Comparison of ENCODE assay signal across 9 cellular contexts in the genomic region with DNA sequence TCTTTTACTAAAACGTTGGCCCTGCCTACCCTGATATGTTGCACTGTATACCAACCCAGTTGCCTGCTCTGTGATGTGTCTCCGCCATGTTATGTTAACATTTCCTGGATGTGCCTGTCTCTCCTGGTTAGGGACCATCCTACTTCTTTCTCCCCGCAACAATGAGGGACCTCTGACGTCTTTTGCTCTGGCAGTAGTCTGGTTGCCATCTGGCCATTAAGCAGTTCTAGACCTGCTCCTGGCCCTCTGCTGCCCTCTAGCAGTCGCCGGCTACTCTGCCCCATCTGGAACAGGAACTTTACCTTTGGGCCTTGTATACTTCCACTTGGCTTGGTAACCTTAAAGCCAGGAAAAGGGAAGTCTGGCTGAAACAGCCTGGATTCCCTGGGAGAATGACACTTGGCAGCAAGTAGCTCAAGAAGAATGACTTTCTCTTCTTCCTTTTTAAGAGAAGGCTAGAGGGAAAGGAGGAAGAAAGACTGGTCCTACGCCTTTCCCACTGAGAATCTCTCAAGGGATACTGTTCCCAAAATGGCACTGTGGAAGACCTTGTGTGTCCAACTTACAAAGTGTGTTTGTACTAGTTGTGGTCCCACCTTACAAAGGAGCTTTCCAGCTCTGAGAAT.
A peak's percentile ranks its signal among the peaks of the same experiment; 100 is the strongest.
DNase-seq lines count a peak whose midpoint lies in the region; ATAC-seq and TF ChIP-seq lines count a peak whose summit lies in the region.
"Had no signal": no experiment of that assay in that cellular context is flagged by ENCODE, and none has a peak within 500 bp of the region (broad histone marks: within the 10 kb centered on the region; RNA-seq: fewer than 3 reads in every experiment).

No MANE protein-coding gene starts in this region.

- H3K27ac Mint-ChIP-seq in WTC11 = peak overlapping the region; percentile 76; the same call in 1 of the 2 replicates

- no peak overlapping the region for H3K4me3 Mint-ChIP-seq in WTC11

- H3K36me3 ChIP-seq in DOHH2 (ENCODE audit: control insufficient read depth, low read length) = no peaks in the 10 kb centered on the region
- H3K36me3 ChIP-seq in esophagus squamous epithelium = no peaks in the 10 kb centered on the region
- H3K36me3 ChIP-seq in trophoblast cell (ENCODE audit: control insufficient read depth in 1 of 2, insufficient read depth in 2 of 2, low read length in 2 of 2) = no peaks in the 10 kb centered on the region

- no peak overlapping the region for H3K23ac ChIP-seq in trophoblast cell (ENCODE audit: low read length)

- H3K36me3 Mint-ChIP-seq in WTC11 = peaks cover 4% of the 10 kb centered on the region; the same call in 1 of the 2 replicates
- H3K36me3 Mint-ChIP-seq: naive B cell had no signal

- H3K4me1 Mint-ChIP-seq in WTC11 = peaks cover 53% of the 10 kb centered on the region

- H3K4ac ChIP-seq in trophoblast cell (ENCODE audit: low read depth, low read length) = no peak overlapping the region

- no peak overlapping the region for H3K18ac ChIP-seq in trophoblast cell (ENCODE audit: low read length)

- H3K4me3 ChIP-seq in DOHH2 (ENCODE audit: low read length) = no peak overlapping the region
- no peak overlapping the region for H3K4me3 ChIP-seq in esophagus squamous epithelium
- no peak overlapping the region for H3K4me3 ChIP-seq in trophoblast cell (ENCODE audit: low read depth, low read length)

- TF ChIP-seq POLR2A in esophagus squamous epithelium (IDR thresholded peaks at IDR 0.05) = no peak

- peaks cover 4% of the 10 kb centered on the region; the same call in 1 of the 2 replicates for H3K27me3 Mint-ChIP-seq in WTC11 (ENCODE audit: low read depth)
- H3K27me3 Mint-ChIP-seq: naive B cell had no signal

- H2BK5ac ChIP-seq in trophoblast cell (ENCODE audit: low read depth, low read length, poor library complexity) = no peak overlapping the region

- no peak overlapping the region for H3K14ac ChIP-seq in trophoblast cell (ENCODE audit: low read length)

- WGBS in esophagus squamous epithelium, 2 donors = 54 to 75% methylated on average over 3 to 6 of the region's 7 CpGs
- WGBS in trophoblast cell (ENCODE audit: extremely low coverage, insufficient coverage, insufficient read length) = no CpG with 5 or more reads among the region's 7 CpGs

- H3K9me3 Mint-ChIP-seq in WTC11 = no peaks in the 10 kb centered on the region

- no peak overlapping the region for H3K4me2 ChIP-seq in DOHH2 (ENCODE audit: low read length)
- no peak overlapping the region for H3K4me2 ChIP-seq in trophoblast cell (ENCODE audit: low read length)

- POLR2A ChIA-PET in WTC11 (lab: Charles Lee) = no interaction called here

- peaks cover 3% of the 10 kb centered on the region for H3K79me1 ChIP-seq in trophoblast cell (ENCODE audit: low read length)

- H4K12ac ChIP-seq in trophoblast cell (ENCODE audit: low read depth, low read length) = no peak overlapping the region

- H4K8ac ChIP-seq in trophoblast cell (ENCODE audit: low read depth, low read length) = no peak overlapping the region

- CTCF ChIA-PET in WTC11 (lab: Charles Lee) = interaction anchor here (0.8 to 4.6 kb wide), 9 partner anchors 9 to 129 kb away, joined by 3 to 36 read pairs (median 4); no protein-coding TSS in a partner anchor

- H3K9me3 ChIP-seq in DOHH2 (ENCODE audit: control insufficient read depth, insufficient read depth, low read length) (no peaks in the 10 kb centered on the region), esophagus squamous epithelium (no peaks in the 10 kb centered on the region), trophoblast cell (ENCODE audit: insufficient read depth, low read depth, low read length) (no peaks in the 10 kb centered on the region)

- H3F3A ChIP-seq in DOHH2 (ENCODE audit: control insufficient read depth, insufficient read depth) = no peaks in the 10 kb centered on the region

- intact Hi-C loops in esophagus squamous epithelium (cut with DNase I) = no loop called here

- no peak overlapping the region for H4K91ac ChIP-seq in trophoblast cell (ENCODE audit: low read depth, low read length)

- no peaks in the 10 kb centered on the region for H3K9me2 ChIP-seq in DOHH2 (replicated peaks; ENCODE audit: control insufficient read depth, low read length)

- no peak overlapping the region for H2AK5ac ChIP-seq in trophoblast cell (ENCODE audit: low read length)

- peak; percentile 67 for TF ChIP-seq CTCF in DOHH2 (IDR thresholded peaks at IDR 0.05; ENCODE audit: low read depth, low read length, poor library complexity, severe bottlenecking)
- peak; percentile 32; the same call in 1 of the 2 replicates for TF ChIP-seq CTCF in WTC11 (IDR thresholded peaks at IDR 0.05)
- TF ChIP-seq CTCF in esophagus squamous epithelium (IDR thresholded peaks at IDR 0.05) = peak in 4 of 6 experiments; percentile 19 to 39 (median 32)

- H3K79me2 ChIP-seq in DOHH2 (ENCODE audit: control insufficient read depth, low read length) = no peaks in the 10 kb centered on the region
- no peaks in the 10 kb centered on the region for H3K79me2 ChIP-seq in trophoblast cell (ENCODE audit: control insufficient read depth, insufficient read depth, low read length, poor library complexity)

- H2BK12ac ChIP-seq in trophoblast cell (ENCODE audit: low read length) = no peak overlapping the region

- H2AFZ ChIP-seq in trophoblast cell (ENCODE audit: insufficient read depth, low read length, poor library complexity) = no peak overlapping the region

- no peak overlapping the region for H2BK120ac ChIP-seq in trophoblast cell (ENCODE audit: insufficient read depth, low read length, poor library complexity)

- no peaks in the 10 kb centered on the region for H4K20me1 ChIP-seq in DOHH2 (ENCODE audit: control insufficient read depth, insufficient read depth, low read depth, low read length)

- ATAC-seq in GM21447 (IDR thresholded peaks at IDR 0.05; ENCODE audit: unreplicated experiment) (peak; percentile 52), WTC11 (peak; percentile 92), GM21367 (IDR thresholded peaks at IDR 0.05; ENCODE audit: unreplicated experiment) (no peak)

- H3K4me1 ChIP-seq in DOHH2 (ENCODE audit: control insufficient read depth, low read length) (no peaks in the 10 kb centered on the region), esophagus squamous epithelium (no peaks in the 10 kb centered on the region), trophoblast cell (ENCODE audit: control insufficient read depth in 1 of 2, insufficient read depth in 2 of 2, low read length in 2 of 2) (peaks cover 4 to 7% of the 10 kb centered on the region in 2 experiments)

- no peaks in the 10 kb centered on the region for H3K27me3 ChIP-seq in DOHH2 (ENCODE audit: control insufficient read depth, low read length)
- H3K27me3 ChIP-seq in esophagus squamous epithelium = no peaks in the 10 kb centered on the region
- no peaks in the 10 kb centered on the region for H3K27me3 ChIP-seq in trophoblast cell (ENCODE audit: insufficient read depth, low read length)

- no peak overlapping the region for H3K27ac ChIP-seq in DOHH2 (ENCODE audit: low read depth, low read length)
- no peak overlapping the region for H3K27ac ChIP-seq in esophagus squamous epithelium
- no peak overlapping the region for H3K27ac ChIP-seq in trophoblast cell (ENCODE audit: low read depth, low read length)

- no peak overlapping the region for H3K9ac ChIP-seq in trophoblast cell (ENCODE audit: low read length)

- DNase-seq in NCI-H1092 (lab: John Stamatoyannopoulos, UW) (peak; percentile 18), WTC11 (ENCODE audit: low spot score) (peak; percentile 75), esophagus squamous epithelium (lab: John Stamatoyannopoulos, UW) (no peak), trophoblast cell (peak; percentile 24 to 58)
- no peak for DNase-seq in NK-92 treated with Interleukin-12 subunit alpha and Interleukin-12 subunit beta, amount 100 ng/mL, for 24 hours (lab: John Stamatoyannopoulos, UW)
- DNase-seq: naive B cell had no signal

TF ChIP-seq in WTC11, 78 proteins besides CTCF, POLR2A, EP300 and RAD21 (continues in another document):
- TF ChIP-seq ZNF671 (CRISPR knock-in tag; IDR thresholded peaks at IDR 0.05) (no peak), KAT7 (CRISPR knock-in tag; IDR thresholded peaks at IDR 0.05; ENCODE audit: borderline replicate concordance) (no peak), ERG (CRISPR knock-in tag; IDR thresholded peaks at IDR 0.05) (no peak), USF1 (CRISPR knock-in tag; IDR thresholded peaks at IDR 0.05) (no peak)
- TF ChIP-seq, protein P1, sequence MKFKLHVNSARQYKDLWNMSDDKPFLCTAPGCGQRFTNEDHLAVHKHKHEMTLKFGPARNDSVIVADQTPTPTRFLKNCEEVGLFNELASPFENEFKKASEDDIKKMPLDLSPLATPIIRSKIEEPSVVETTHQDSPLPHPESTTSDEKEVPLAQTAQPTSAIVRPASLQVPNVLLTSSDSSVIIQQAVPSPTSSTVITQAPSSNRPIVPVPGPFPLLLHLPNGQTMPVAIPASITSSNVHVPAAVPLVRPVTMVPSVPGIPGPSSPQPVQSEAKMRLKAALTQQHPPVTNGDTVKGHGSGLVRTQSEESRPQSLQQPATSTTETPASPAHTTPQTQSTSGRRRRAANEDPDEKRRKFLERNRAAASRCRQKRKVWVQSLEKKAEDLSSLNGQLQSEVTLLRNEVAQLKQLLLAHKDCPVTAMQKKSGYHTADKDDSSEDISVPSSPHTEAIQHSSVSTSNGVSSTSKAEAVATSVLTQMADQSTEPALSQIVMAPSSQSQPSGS (CRISPR knock-in tag; IDR thresholded peaks at IDR 0.05; ENCODE audit: borderline replicate concordance, low read depth) = no peak

Comparison
In these comparisons a context has a peak if more than half of its experiments do, and no peak if none do; other contexts are left out.
1. DNase-seq: peak in NCI-H1092 (single experiment), WTC11 (single experiment) and trophoblast cell (2 of 2); none in esophagus squamous epithelium (single experiment) and NK-92 treated with Interleukin-12 subunit alpha and Interleukin-12 subunit beta, amount 100 ng/mL, for 24 hours (single experiment).
2. Peak in every context shown above with its lines, with median percentiles within 50 percentile points of each other: CTCF ChIP-seq.